ENCODE assay signal across 12 cellular contexts in the genomic region with DNA sequence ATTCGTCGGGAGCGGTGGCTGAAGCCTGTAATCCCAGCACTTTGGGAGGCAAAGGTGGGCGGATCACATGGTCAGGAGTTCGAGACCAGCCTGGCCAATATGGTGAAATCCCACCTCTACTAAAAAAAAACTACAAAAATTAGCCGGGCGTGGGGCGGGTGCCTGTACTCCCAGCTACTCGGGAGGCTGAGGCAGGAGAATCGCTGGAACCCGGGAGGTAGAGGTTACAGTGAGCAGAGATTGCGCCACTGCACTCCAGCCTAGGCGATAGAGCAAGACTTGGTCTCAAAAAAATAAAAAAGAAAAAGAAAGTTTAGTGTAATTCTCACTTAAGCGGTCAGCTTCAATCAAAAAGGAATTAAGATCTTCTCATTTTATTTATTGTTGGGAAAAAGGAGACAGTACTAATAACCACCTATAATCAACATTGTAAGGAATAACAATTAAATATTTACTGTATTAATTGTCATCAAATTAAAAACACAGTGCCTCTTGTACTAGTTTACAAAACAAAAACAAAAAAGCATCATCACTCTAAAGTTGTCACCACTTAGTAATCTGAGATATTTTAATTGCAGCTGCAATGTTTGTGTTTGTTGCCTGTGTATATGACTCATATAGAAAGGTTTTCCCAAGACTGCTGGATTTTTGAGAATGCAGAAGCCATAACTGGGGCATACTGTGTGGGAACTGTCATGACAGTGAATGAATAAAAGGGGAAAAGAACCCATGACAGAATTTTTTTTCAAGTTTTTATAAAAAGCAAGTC. TPM values are rescaled to one million over a fixed set of nuclear protein-coding genes. Genes with fewer than 3 reads are reported as not detected.
A peak's percentile ranks its signal among the peaks of the same experiment; 100 is the strongest.
DNase-seq lines count a peak whose midpoint lies in the region; ATAC-seq and TF ChIP-seq lines count a peak whose summit lies in the region.
"Had no signal": no experiment of that assay in that cellular context is flagged by ENCODE, and none has a peak within 500 bp of the region (broad histone marks: within the 10 kb centered on the region; RNA-seq: fewer than 3 reads in every experiment).

No MANE protein-coding gene starts in this region.

- DNase-seq in COLO829 (ENCODE audit: low spot score) (peak; percentile 40), PC-3 (peak; percentile 61), osteocyte (ENCODE audit: extremely low spot score, unreplicated experiment) (no peak), hippocampal formation (lab: John Stamatoyannopoulos, UW) (no peak), retina (no peak)
- no peak for DNase-seq in activated CD4-positive, alpha-beta T cell treated with anti-CD3 and anti-CD28 coated beads, Interleukin-2, amount 10 ng/mL, durations not matched to agents 24 days and 14 days
- no peak for DNase-seq in activated CD8-positive, alpha-beta T cell treated with anti-CD3 and anti-CD28 coated beads, Interleukin-2, amount 10 ng/mL, durations not matched to agents 7 days and 5 days
- DNase-seq: activated naive CD4-positive, alpha-beta T cell; WERI-Rb-1 had no signal

- H3K36me3 Mint-ChIP-seq in dendritic cell treated with granulocyte-macrophage colony-stimulating factor and Interleukin-4, amounts not matched to agents 40 ng/mL and 50 ng/mL, for 4 days (ENCODE audit: low read depth): peaks cover 19% of the 10 kb centered on the region
- H3K36me3 Mint-ChIP-seq in osteocyte (ENCODE audit: unreplicated experiment): no peaks in the 10 kb centered on the region
- H3K36me3 Mint-ChIP-seq in activated CD4-positive, alpha-beta T cell treated with anti-CD3 and anti-CD28 coated beads, Interleukin-2, amount 10 ng/mL, durations not matched to agents 24 days and 14 days (ENCODE audit: low read depth): peaks cover 3% of the 10 kb centered on the region
- H3K36me3 Mint-ChIP-seq in activated CD8-positive, alpha-beta T cell treated with anti-CD3 and anti-CD28 coated beads, Interleukin-2, amount 10 ng/mL, durations not matched to agents 7 days and 5 days (ENCODE audit: low read depth): peaks cover 16% of the 10 kb centered on the region

- no peaks in the 10 kb centered on the region for H3K9me2 ChIP-seq in PC-3 (replicated peaks; ENCODE audit: low read length)

- H3K79me2 ChIP-seq in PC-3 (ENCODE audit: low read length): peaks cover 86% of the 10 kb centered on the region

- H3K9ac ChIP-seq in PC-3 (ENCODE audit: low read length): no peak overlapping the region

- peaks cover 31% of the 10 kb centered on the region for H3K4me1 Mint-ChIP-seq in dendritic cell treated with granulocyte-macrophage colony-stimulating factor and Interleukin-4, amounts not matched to agents 40 ng/mL and 50 ng/mL, for 4 days (ENCODE audit: low read depth)
- H3K4me1 Mint-ChIP-seq in osteocyte (ENCODE audit: unreplicated experiment): peaks cover 38% of the 10 kb centered on the region
- H3K4me1 Mint-ChIP-seq in activated CD4-positive, alpha-beta T cell treated with anti-CD3 and anti-CD28 coated beads, Interleukin-2, amount 10 ng/mL, durations not matched to agents 24 days and 14 days: peaks cover 25% of the 10 kb centered on the region
- H3K4me1 Mint-ChIP-seq in activated CD8-positive, alpha-beta T cell treated with anti-CD3 and anti-CD28 coated beads, Interleukin-2, amount 10 ng/mL, durations not matched to agents 7 days and 5 days (ENCODE audit: low read depth): peaks cover 27% of the 10 kb centered on the region

- H3K27me3 Mint-ChIP-seq in dendritic cell treated with granulocyte-macrophage colony-stimulating factor and Interleukin-4, amounts not matched to agents 40 ng/mL and 50 ng/mL, for 4 days: no peaks in the 10 kb centered on the region
- H3K27me3 Mint-ChIP-seq in osteocyte (ENCODE audit: unreplicated experiment): no peaks in the 10 kb centered on the region
- H3K27me3 Mint-ChIP-seq in activated CD4-positive, alpha-beta T cell treated with anti-CD3 and anti-CD28 coated beads, Interleukin-2, amount 10 ng/mL, durations not matched to agents 24 days and 14 days: no peaks in the 10 kb centered on the region
- no peaks in the 10 kb centered on the region for H3K27me3 Mint-ChIP-seq in activated CD8-positive, alpha-beta T cell treated with anti-CD3 and anti-CD28 coated beads, Interleukin-2, amount 10 ng/mL, durations not matched to agents 7 days and 5 days (ENCODE audit: low read depth)
- H3K27me3 Mint-ChIP-seq: stimulated activated naive CD8-positive, alpha-beta T cell treated with anti-CD3 and anti-CD28 coated beads, Interleukin-15, Interleukin-2, amounts not matched to agents 100 ng/mL and 50 ng/mL, for 24 hours had no signal

- no peak overlapping the region for H2AFZ ChIP-seq in PC-3 (ENCODE audit: low read length)

- H3K4me3 ChIP-seq in PC-3 (ENCODE audit: low read length): no peak overlapping the region
- H3K4me3 ChIP-seq: lung had no signal

- H3K27ac ChIP-seq in PC-3 (ENCODE audit: low read length): peak overlapping the region; percentile 36
- H3K27ac ChIP-seq: WERI-Rb-1 had no signal

- H3K27ac Mint-ChIP-seq in dendritic cell treated with granulocyte-macrophage colony-stimulating factor and Interleukin-4, amounts not matched to agents 40 ng/mL and 50 ng/mL, for 4 days: peak overlapping the region; percentile 32
- peak overlapping the region; percentile 69 for H3K27ac Mint-ChIP-seq in osteocyte (ENCODE audit: unreplicated experiment)
- H3K27ac Mint-ChIP-seq in activated CD4-positive, alpha-beta T cell treated with anti-CD3 and anti-CD28 coated beads, Interleukin-2, amount 10 ng/mL, durations not matched to agents 24 days and 14 days: no peak overlapping the region
- H3K27ac Mint-ChIP-seq in activated CD8-positive, alpha-beta T cell treated with anti-CD3 and anti-CD28 coated beads, Interleukin-2, amount 10 ng/mL, durations not matched to agents 7 days and 5 days: no peak overlapping the region
- H3K27ac Mint-ChIP-seq: stimulated activated naive CD8-positive, alpha-beta T cell treated with anti-CD3 and anti-CD28 coated beads, Interleukin-15, Interleukin-2, amounts not matched to agents 100 ng/mL and 50 ng/mL, for 24 hours had no signal

- H3K9me3 ChIP-seq in PC-3 (ENCODE audit: low read length): no peaks in the 10 kb centered on the region

- TF ChIP-seq CTCF in PC-3 (conservative IDR thresholded peaks at IDR 0.05; ENCODE audit: low read depth, low read length): no peak
- no peak for TF ChIP-seq CTCF in osteocyte (IDR thresholded peaks at IDR 0.05)

- no peaks in the 10 kb centered on the region for H3K36me3 ChIP-seq in PC-3 (ENCODE audit: low read depth, low read length)
- H3K36me3 ChIP-seq: WERI-Rb-1 had no signal

- ATAC-seq in PC-3: peak; percentile 32
- no peak for ATAC-seq in activated CD8-positive, alpha-beta T cell treated with anti-CD3 and anti-CD28 coated beads, Interleukin-2, amount 10 ng/mL, durations not matched to agents 7 days and 5 days

- H3K9me3 Mint-ChIP-seq in dendritic cell treated with granulocyte-macrophage colony-stimulating factor and Interleukin-4, amounts not matched to agents 40 ng/mL and 50 ng/mL, for 4 days: no peaks in the 10 kb centered on the region
- H3K9me3 Mint-ChIP-seq in osteocyte (ENCODE audit: unreplicated experiment): no peaks in the 10 kb centered on the region
- no peaks in the 10 kb centered on the region for H3K9me3 Mint-ChIP-seq in activated CD4-positive, alpha-beta T cell treated with anti-CD3 and anti-CD28 coated beads, Interleukin-2, amount 10 ng/mL, durations not matched to agents 24 days and 14 days
- H3K9me3 Mint-ChIP-seq in activated CD8-positive, alpha-beta T cell treated with anti-CD3 and anti-CD28 coated beads, Interleukin-2, amount 10 ng/mL, durations not matched to agents 7 days and 5 days (ENCODE audit: insufficient read depth): no peaks in the 10 kb centered on the region
- H3K9me3 Mint-ChIP-seq: stimulated activated naive CD8-positive, alpha-beta T cell treated with anti-CD3 and anti-CD28 coated beads, Interleukin-15, Interleukin-2, amounts not matched to agents 100 ng/mL and 50 ng/mL, for 24 hours had no signal

- POLR2A ChIA-PET in PC-3 (lab: Charles Lee; ENCODE audit: unreplicated experiment): no interaction called here
- POLR2A ChIA-PET in activated CD8-positive, alpha-beta T cell treated with anti-CD3 and anti-CD28 coated beads, Interleukin-2, amount 10 ng/mL, durations not matched to agents 7 days and 5 days (lab: Charles Lee): no interaction called here

- H3K4me3 Mint-ChIP-seq in dendritic cell treated with granulocyte-macrophage colony-stimulating factor and Interleukin-4, amounts not matched to agents 40 ng/mL and 50 ng/mL, for 4 days: no peak overlapping the region
- H3K4me3 Mint-ChIP-seq in osteocyte (ENCODE audit: unreplicated experiment): no peak overlapping the region
- H3K4me3 Mint-ChIP-seq in activated CD4-positive, alpha-beta T cell treated with anti-CD3 and anti-CD28 coated beads, Interleukin-2, amount 10 ng/mL, durations not matched to agents 24 days and 14 days: no peak overlapping the region
- no peak overlapping the region for H3K4me3 Mint-ChIP-seq in activated CD8-positive, alpha-beta T cell treated with anti-CD3 and anti-CD28 coated beads, Interleukin-2, amount 10 ng/mL, durations not matched to agents 7 days and 5 days
- H3K4me3 Mint-ChIP-seq: stimulated activated naive CD8-positive, alpha-beta T cell treated with anti-CD3 and anti-CD28 coated beads, Interleukin-15, Interleukin-2, amounts not matched to agents 100 ng/mL and 50 ng/mL, for 24 hours had no signal

- BruUV-seq in PC-3 (replicated peaks; lab: Mats Ljungman, UMichigan): no TSS peak

- H3K4me2 ChIP-seq in PC-3 (ENCODE audit: low read length): peak overlapping the region; percentile 99

- intact Hi-C loops in PC-3 (cut with micrococcal nuclease): no loop called here
- intact Hi-C loops in dendritic cell treated with granulocyte-macrophage colony-stimulating factor and Interleukin-4, amounts not matched to agents 40 ng/mL and 50 ng/mL, for 4 days (cut with micrococcal nuclease): no loop called here
- intact Hi-C loops in activated CD4-positive, alpha-beta T cell treated with anti-CD3 and anti-CD28 coated beads, Interleukin-2, amount 10 ng/mL, durations not matched to agents 24 days and 14 days (cut with micrococcal nuclease): no loop called here

- CTCF ChIA-PET in PC-3 (lab: Charles Lee): interaction anchor here (0.6 kb wide), 3 partner anchors 24 to 227 kb away, joined by 4 to 14 read pairs (median 7); no protein-coding TSS in a partner anchor
- CTCF ChIA-PET in activated CD8-positive, alpha-beta T cell treated with anti-CD3 and anti-CD28 coated beads, Interleukin-2, amount 10 ng/mL, durations not matched to agents 7 days and 5 days (lab: Charles Lee): interaction anchor here (0.8 kb wide), 1 partner anchor 16 kb away, joined by 3 read pairs; no protein-coding TSS in a partner anchor

- H3F3A ChIP-seq in PC-3 (ENCODE audit: low read length, unreplicated experiment): peaks cover 4% of the 10 kb centered on the region

- H4K20me1 ChIP-seq in PC-3 (ENCODE audit: low read length): peaks cover 31% of the 10 kb centered on the region

- peaks cover 34% of the 10 kb centered on the region for H3K4me1 ChIP-seq in PC-3 (ENCODE audit: insufficient read depth, low read length)

- H3K27me3 ChIP-seq in PC-3 (ENCODE audit: low read length): no peaks in the 10 kb centered on the region

RNA-seq across cellular contexts. Expression of a gene that starts 3.7 kb away (rescaled TPM):
- 13.1 and 16.0 TPM in 2 replicates for total RNA-seq in PC-3 (2014; rRNA removed)
- 22.2 and 22.8 TPM in 2 replicates for total RNA-seq in osteocyte
- total RNA-seq in activated CD4-positive, alpha-beta T cell treated with anti-CD3 and anti-CD28 coated beads, Interleukin-2, amount 10 ng/mL, durations not matched to agents 24 days and 14 days: 20.4 and 20.8 TPM in 2 replicates
- 10 to 100 TPM; 19.7 to 23.4 TPM for total RNA-seq in activated CD8-positive, alpha-beta T cell treated with anti-CD3 and anti-CD28 coated beads, Interleukin-2, amount 10 ng/mL, durations not matched to agents 7 days and 5 days

RNA-seq across cellular contexts. Expression of a gene that starts 18.4 kb away (rescaled TPM):
- total RNA-seq in PC-3 (2014; rRNA removed): 119 and 136 TPM in 2 replicates
- 141 and 143 TPM in 2 replicates for total RNA-seq in osteocyte
- 195 and 200 TPM in 2 replicates for total RNA-seq in activated CD4-positive, alpha-beta T cell treated with anti-CD3 and anti-CD28 coated beads, Interleukin-2, amount 10 ng/mL, durations not matched to agents 24 days and 14 days
- 100 to 1,000 TPM; 171 to 176 TPM for total RNA-seq in activated CD8-positive, alpha-beta T cell treated with anti-CD3 and anti-CD28 coated beads, Interleukin-2, amount 10 ng/mL, durations not matched to agents 7 days and 5 days

Comparison
In these comparisons a context has a peak if more than half of its experiments do, and no peak if none do; other contexts are left out.
1. DNase-seq: peak in COLO829 (single experiment) and PC-3 (single experiment); none in osteocyte (single experiment), hippocampal formation (0 of 2), retina (single experiment), activated CD4-positive, alpha-beta T cell treated with anti-CD3 and anti-CD28 coated beads, Interleukin-2, amount 10 ng/mL, durations not matched to agents 24 days and 14 days (single experiment) and activated CD8-positive, alpha-beta T cell treated with anti-CD3 and anti-CD28 coated beads, Interleukin-2, amount 10 ng/mL, durations not matched to agents 7 days and 5 days (single experiment).
2. H3K27ac Mint-ChIP-seq: peak in dendritic cell treated with granulocyte-macrophage colony-stimulating factor and Interleukin-4, amounts not matched to agents 40 ng/mL and 50 ng/mL, for 4 days (single experiment) and osteocyte (single experiment); none in activated CD4-positive, alpha-beta T cell treated with anti-CD3 and anti-CD28 coated beads, Interleukin-2, amount 10 ng/mL, durations not matched to agents 24 days and 14 days (single experiment) and activated CD8-positive, alpha-beta T cell treated with anti-CD3 and anti-CD28 coated beads, Interleukin-2, amount 10 ng/mL, durations not matched to agents 7 days and 5 days (single experiment).